ENCODE assay signal across 22 cellular contexts in genomic region chr5:17898766-17899165, GRCh38.
"Had no signal": no experiment of that assay in that cellular context is flagged by ENCODE, and none has a peak within 500 bp of the region (broad histone marks: within the 10 kb centered on the region; RNA-seq: fewer than 3 reads in every experiment).

No MANE protein-coding gene starts in this region.

- H3K27ac ChIP-seq: esophagus squamous epithelium, heart right ventricle, left lung, neural progenitor cell, parathyroid adenoma, right lobe of liver, transverse colon, upper lobe of right lung, uterus had no signal

- H3K36me3 ChIP-seq: esophagus squamous epithelium, heart right ventricle, left lung, neural progenitor cell, right lobe of liver, transverse colon, upper lobe of right lung had no signal

- H3K27me3 ChIP-seq: esophagus squamous epithelium, heart right ventricle, left lung, neural progenitor cell, right lobe of liver, transverse colon, upper lobe of right lung, uterus had no signal

- DNase-seq: effector memory CD8-positive, alpha-beta T cell; erythroblast; esophagus squamous epithelium; foreskin melanocyte; glutamatergic neuron; heart right ventricle; hippocampal formation; left cardiac atrium; left lung; mesendoderm; midbrain; naive thymus-derived CD4-positive, alpha-beta T cell; right lobe of liver; small intestine; stimulated activated CD4-positive, alpha-beta T cell treated with anti-CD3 and anti-CD28 coated beads, Interleukin-15, amount 100 ng/mL, for 24 hours; stimulated activated CD4-positive, alpha-beta T cell treated with anti-CD3 and anti-CD28 coated beads, Interleukin-2, amount 100 ng/mL, for 48 hours; stimulated activated naive B cell treated with anti-CD40 and anti-IgM and Interleukin-4, amounts not matched to agents 10 μg/mL and 1 μg/mL and 100 μg/mL, for 72 hours; transverse colon; upper lobe of right lung; uterus had no signal

- H3K4me3 ChIP-seq: esophagus squamous epithelium, heart right ventricle, left lung, neural progenitor cell, right lobe of liver, transverse colon, upper lobe of right lung, uterus had no signal
